1 cellular context compared by ENCODE assay signal in genomic region chr1:1600861-1601563, GRCh38.
TF ChIP-seq lines count a peak whose summit lies in the region.

No MANE protein-coding gene starts in this region.

TF ChIP-seq in A549, 52 proteins besides CTCF, POLR2A, EP300 and RAD21:
- TF ChIP-seq NPAS2 (CRISPR knock-in tag; IDR thresholded peaks at IDR 0.05; ENCODE audit: borderline replicate concordance) (no peak), GATA3 (IDR thresholded peaks at IDR 0.05; ENCODE audit: borderline replicate concordance) (no peak), REST (IDR thresholded peaks at IDR 0.05) (0 out of 2 replicates have a peak, but pooled peaks have one; percentile 0)
